8 cellular contexts compared by ENCODE assay signal in genomic region chr3:197942956-197943556, GRCh38. TPM values are rescaled to one million over a fixed set of nuclear protein-coding genes. Genes with fewer than 3 reads are reported as not detected.
DNase-seq lines count a peak whose midpoint lies in the region; ATAC-seq, FAIRE-seq and TF ChIP-seq lines count a peak whose summit lies in the region.

No MANE protein-coding gene starts in this region.

- no peaks in the 10 kb centered on the region for H3K36me3 ChIP-seq in pancreas

- H3K36me3 Mint-ChIP-seq in activated naive CD4-positive, alpha-beta T cell treated with anti-CD3 and anti-CD28 coated beads, Interleukin-2, amount 10 ng/mL, durations not matched to agents 7 days and 5 days, result peaks cover 2% of the 10 kb centered on the region

- peak; percentile 17 for FAIRE-seq in pancreas (lab: Jason Lieb, UNC)

- H3K27ac Mint-ChIP-seq in activated naive CD4-positive, alpha-beta T cell treated with anti-CD3 and anti-CD28 coated beads, Interleukin-2, amount 10 ng/mL, durations not matched to agents 7 days and 5 days, result no peak overlapping the region

- H3K27me3 ChIP-seq in pancreas, result no peaks in the 10 kb centered on the region

- POLR2A ChIA-PET in RWPE1 (lab: Yijun Ruan, JAX; ENCODE audit: low non-redundant PET), result no interaction called here

- ATAC-seq in pancreas (peak in 3 of 4 donors; percentile 60 to 74 (median 66)), HG03469 (IDR thresholded peaks at IDR 0.05; ENCODE audit: unreplicated experiment) (no peak)

- CTCF ChIA-PET in activated naive CD4-positive, alpha-beta T cell treated with anti-CD3 and anti-CD28 coated beads, Interleukin-2, amount 10 ng/mL, durations not matched to agents 7 days and 5 days (lab: Charles Lee), result interaction anchor here (1.1 to 2.4 kb wide), 7 partner anchors 13 to 343 kb away, joined by 3 to 23 read pairs (median 3); no protein-coding TSS in a partner anchor
- CTCF ChIA-PET in RWPE1 (lab: Yijun Ruan, JAX), result interaction anchor here (0.6 to 2.6 kb wide), 9 partner anchors 17 to 146 kb away, joined by 3 to 13 read pairs (median 4); no protein-coding TSS in a partner anchor

- peaks cover 3% of the 10 kb centered on the region for H3K4me1 Mint-ChIP-seq in activated naive CD4-positive, alpha-beta T cell treated with anti-CD3 and anti-CD28 coated beads, Interleukin-2, amount 10 ng/mL, durations not matched to agents 7 days and 5 days

- intact Hi-C loops in pancreas (cut with DNase I), result no loop called here

- H3K27me3 Mint-ChIP-seq in activated naive CD4-positive, alpha-beta T cell treated with anti-CD3 and anti-CD28 coated beads, Interleukin-2, amount 10 ng/mL, durations not matched to agents 7 days and 5 days, result peaks cover 5% of the 10 kb centered on the region

- no peak overlapping the region for H3K27ac ChIP-seq in RWPE1
- H3K27ac ChIP-seq in pancreas, result no peak overlapping the region

- no peak for TF ChIP-seq POLR2A in erythroblast (IDR thresholded peaks at IDR 0.05; ENCODE audit: low read length)

- no peak overlapping the region for H3K4me3 ChIP-seq in pancreas

- no peak overlapping the region for H3K4me3 Mint-ChIP-seq in activated naive CD4-positive, alpha-beta T cell treated with anti-CD3 and anti-CD28 coated beads, Interleukin-2, amount 10 ng/mL, durations not matched to agents 7 days and 5 days

- no peaks in the 10 kb centered on the region for H3K4me1 ChIP-seq in pancreas

- H3K9me3 Mint-ChIP-seq in activated naive CD4-positive, alpha-beta T cell treated with anti-CD3 and anti-CD28 coated beads, Interleukin-2, amount 10 ng/mL, durations not matched to agents 7 days and 5 days, result no peaks in the 10 kb centered on the region

- TF ChIP-seq CTCF in RWPE1 (conservative IDR thresholded peaks at IDR 0.05; ENCODE audit: low read depth) (peak; percentile 81), pancreas (IDR thresholded peaks at IDR 0.05) (peak; percentile 20 to 74 (median 60))

- WGBS in pancreas, 2 donors, result 18 to 31% methylated on average over 2 of the region's 2 CpGs

- H3K9me3 ChIP-seq in pancreas, result no peaks in the 10 kb centered on the region

- peak; percentile 40 for DNase-seq in activated naive CD4-positive, alpha-beta T cell treated with anti-CD3 and anti-CD28 coated beads, Interleukin-2, amount 10 ng/mL, durations not matched to agents 7 days and 5 days
- DNase-seq in activated naive CD4-positive, alpha-beta T cell (lab: John Stamatoyannopoulos, UW), result no peak
- peak; percentile 77 for DNase-seq in HT-29 (ENCODE audit: low spot score)
- peak; percentile 42 for DNase-seq in RWPE1 (ENCODE audit: low spot score)
- DNase-seq in erythroblast (lab: John Stamatoyannopoulos, UW), result peak; percentile 65 to 72
- DNase-seq in pancreas, result no peak
- no peak for DNase-seq in activated T-cell treated with anti-CD3 and anti-CD28 coated beads for 4 hours

RNA-seq across cellular contexts. Expression of gene RPL35A, which starts 6.9 kb away (rescaled TPM):
- 587 and 710 TPM in 2 replicates for total RNA-seq in HT-29 (2014; rRNA removed; shearing (Covaris generic))
- 100 to 1,000 TPM; 466 to 854 (median 649) TPM for total RNA-seq in pancreas
- polyA plus RNA-seq in pancreas, result 1,000 to 10,000 TPM in 1 of 2 donors, 100 to 1,000 TPM in 1; 982 to 1,015 TPM

RNA-seq across cellular contexts. Expression of gene LMLN, which starts 17.0 kb away (rescaled TPM):
- total RNA-seq in HT-29 (2014; rRNA removed; shearing (Covaris generic)), result 1.1 and 1.3 TPM in 2 replicates
- 1 to 10 TPM; 3.1 to 6.4 (median 4.8) TPM for total RNA-seq in pancreas
- 1 to 10 TPM; 2.2 to 4.0 TPM for polyA plus RNA-seq in pancreas

Comparison
In these comparisons a context has a peak if more than half of its experiments do, and no peak if none do; other contexts are left out.
1. DNase-seq: peak in activated naive CD4-positive, alpha-beta T cell treated with anti-CD3 and anti-CD28 coated beads, Interleukin-2, amount 10 ng/mL, durations not matched to agents 7 days and 5 days (single experiment), HT-29 (single experiment), RWPE1 (single experiment) and erythroblast (2 of 2); none in activated naive CD4-positive, alpha-beta T cell (0 of 4), pancreas (0 of 6) and activated T-cell treated with anti-CD3 and anti-CD28 coated beads for 4 hours (single experiment).